Comparison of ENCODE assay signal across 12 cellular contexts in the genomic region with DNA sequence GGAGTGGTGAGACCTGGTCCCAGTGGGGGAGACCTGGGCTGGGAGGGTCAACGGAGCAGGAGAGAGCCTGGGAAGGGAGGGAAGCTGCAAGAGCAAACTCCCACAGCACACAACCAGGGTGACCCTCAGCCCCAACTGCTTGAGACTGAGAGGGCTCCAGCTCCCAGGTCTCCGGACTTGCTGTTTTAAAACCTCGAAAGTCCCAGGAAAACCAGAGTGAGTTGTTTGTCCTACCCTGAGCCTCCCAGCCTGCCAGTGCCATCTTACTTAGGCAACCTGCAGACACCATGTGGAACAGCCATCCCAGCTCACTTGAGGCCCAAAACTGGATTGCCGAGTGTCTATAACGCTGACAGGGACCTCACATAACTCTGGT. TPM values are rescaled to one million over a fixed set of nuclear protein-coding genes. Genes with fewer than 3 reads are reported as not detected.
DNase-seq lines count a peak whose midpoint lies in the region; ATAC-seq, FAIRE-seq and TF ChIP-seq lines count a peak whose summit lies in the region.
"Had no signal": no experiment of that assay in that cellular context is flagged by ENCODE, and none has a peak within 500 bp of the region (broad histone marks: within the 10 kb centered on the region; RNA-seq: fewer than 3 reads in every experiment).

No MANE protein-coding gene starts in this region.

- no peaks in the 10 kb centered on the region for H3K36me3 Mint-ChIP-seq in activated CD8-positive, alpha-beta memory T cell treated with anti-CD3 and anti-CD28 coated beads, Interleukin-2, amount 10 ng/mL, durations not matched to agents 7 days and 5 days
- H3K36me3 Mint-ChIP-seq in astrocyte (ENCODE audit: low read depth, unreplicated experiment) (no peaks in the 10 kb centered on the region), osteocyte (ENCODE audit: unreplicated experiment) (no peaks in the 10 kb centered on the region)

- ATAC-seq in activated CD8-positive, alpha-beta memory T cell treated with anti-CD3 and anti-CD28 coated beads, Interleukin-2, amount 10 ng/mL, durations not matched to agents 7 days and 5 days = peak; percentile 22
- ATAC-seq in GM19395 (IDR thresholded peaks at IDR 0.05; ENCODE audit: unreplicated experiment) = no peak

- no peak for FAIRE-seq in astrocyte (lab: Jason Lieb, UNC)

- no peaks in the 10 kb centered on the region for H3K9me3 Mint-ChIP-seq in activated CD8-positive, alpha-beta memory T cell treated with anti-CD3 and anti-CD28 coated beads, Interleukin-2, amount 10 ng/mL, durations not matched to agents 7 days and 5 days (ENCODE audit: low read depth)
- no peaks in the 10 kb centered on the region for H3K9me3 Mint-ChIP-seq in astrocyte (ENCODE audit: unreplicated experiment)
- H3K9me3 Mint-ChIP-seq in osteocyte (ENCODE audit: unreplicated experiment) = no peaks in the 10 kb centered on the region

- peak overlapping the region; percentile 69 for H3K4me2 ChIP-seq in astrocyte (ENCODE audit: low read length)

- peak overlapping the region; percentile 66 for H3K27ac ChIP-seq in astrocyte (ENCODE audit: low read depth, low read length)
- H3K27ac ChIP-seq: ascending aorta had no signal

- H3K27me3 Mint-ChIP-seq in activated CD8-positive, alpha-beta memory T cell treated with anti-CD3 and anti-CD28 coated beads, Interleukin-2, amount 10 ng/mL, durations not matched to agents 7 days and 5 days = peaks cover 28% of the 10 kb centered on the region
- H3K27me3 Mint-ChIP-seq in astrocyte (ENCODE audit: low read depth, unreplicated experiment) (peaks cover 41% of the 10 kb centered on the region), osteocyte (ENCODE audit: unreplicated experiment) (peaks cover 4% of the 10 kb centered on the region)

- DNase-seq in activated CD8-positive, alpha-beta memory T cell treated with anti-CD3 and anti-CD28 coated beads, Interleukin-2, amount 10 ng/mL, durations not matched to agents 7 days and 5 days = no peak
- DNase-seq in activated CD8-positive, alpha-beta memory T cell treated with anti-CD3 and anti-CD28 coated beads, Interleukin-2, amount 50 U/mL, for 4 hours = no peak
- peak; percentile 62 for DNase-seq in M059J (ENCODE audit: low read depth)
- DNase-seq in astrocyte (ENCODE audit: low read depth) = no peak
- DNase-seq in osteocyte (ENCODE audit: extremely low spot score, unreplicated experiment) = no peak
- DNase-seq in stimulated activated CD4-positive, alpha-beta T cell treated with anti-CD3 and anti-CD28 coated beads, Interleukin-15, amount 100 ng/mL, for 24 hours = no peak
- no peak for DNase-seq in SHP77 treated with DMSO at 0.1 percent for 48 hours (lab: John Stamatoyannopoulos, UW)
- DNase-seq: effector CD8-positive, alpha-beta T cell had no signal

- peak overlapping the region; percentile 44 for H3K9ac ChIP-seq in astrocyte (ENCODE audit: low read length)

- H3K4me1 Mint-ChIP-seq in activated CD8-positive, alpha-beta memory T cell treated with anti-CD3 and anti-CD28 coated beads, Interleukin-2, amount 10 ng/mL, durations not matched to agents 7 days and 5 days = peaks cover 5% of the 10 kb centered on the region
- H3K4me1 Mint-ChIP-seq in astrocyte (ENCODE audit: low read depth, unreplicated experiment) (peaks cover 18% of the 10 kb centered on the region), osteocyte (ENCODE audit: unreplicated experiment) (peaks cover 26% of the 10 kb centered on the region)

- no peaks in the 10 kb centered on the region for H3K36me3 ChIP-seq in astrocyte (ENCODE audit: insufficient read depth, low read length)
- H3K36me3 ChIP-seq: ascending aorta, MG63, uterus had no signal

- no peaks in the 10 kb centered on the region for H3K79me2 ChIP-seq in astrocyte (ENCODE audit: insufficient read depth, low read length)

- CTCF ChIA-PET in activated CD8-positive, alpha-beta memory T cell treated with anti-CD3 and anti-CD28 coated beads, Interleukin-2, amount 10 ng/mL, durations not matched to agents 7 days and 5 days (lab: Charles Lee) = interaction anchor here (0.7 to 2.2 kb wide), 4 partner anchors 17 to 104 kb away, joined by 3 to 8 read pairs (median 4); no protein-coding TSS in a partner anchor

- H3K27me3 ChIP-seq in astrocyte (ENCODE audit: insufficient read depth, low read length) = peaks cover 8% of the 10 kb centered on the region
- H3K27me3 ChIP-seq: uterus had no signal

- TF ChIP-seq CTCF in astrocyte (IDR thresholded peaks at IDR 0.05; ENCODE audit: insufficient read depth, low read depth, low read length) = no peak
- TF ChIP-seq CTCF in osteocyte (IDR thresholded peaks at IDR 0.05) = no peak

- no peaks in the 10 kb centered on the region for H4K20me1 ChIP-seq in astrocyte (ENCODE audit: insufficient read depth, low read length)

- peak overlapping the region; percentile 53 for H2AFZ ChIP-seq in astrocyte (ENCODE audit: low read depth, low read length)

- H3K9me3 ChIP-seq in astrocyte (ENCODE audit: insufficient read depth, low read depth, low read length) = no peaks in the 10 kb centered on the region
- H3K9me3 ChIP-seq: ascending aorta, MG63, uterus had no signal

- peaks cover 23% of the 10 kb centered on the region for H3K4me1 ChIP-seq in astrocyte (ENCODE audit: insufficient read depth, low read length)
- H3K4me1 ChIP-seq: uterus had no signal

- H3K4me3 ChIP-seq in astrocyte (ENCODE audit: insufficient read depth, low read depth, low read length) = no peak overlapping the region
- H3K4me3 ChIP-seq: ascending aorta, MG63, uterus had no signal

- H3K4me3 Mint-ChIP-seq in activated CD8-positive, alpha-beta memory T cell treated with anti-CD3 and anti-CD28 coated beads, Interleukin-2, amount 10 ng/mL, durations not matched to agents 7 days and 5 days = no peak overlapping the region
- H3K4me3 Mint-ChIP-seq in astrocyte (ENCODE audit: unreplicated experiment) (no peak overlapping the region), osteocyte (ENCODE audit: unreplicated experiment) (no peak overlapping the region)

- H3K27ac Mint-ChIP-seq in activated CD8-positive, alpha-beta memory T cell treated with anti-CD3 and anti-CD28 coated beads, Interleukin-2, amount 10 ng/mL, durations not matched to agents 7 days and 5 days = peak overlapping the region; percentile 75
- peak overlapping the region; percentile 81 for H3K27ac Mint-ChIP-seq in astrocyte (ENCODE audit: unreplicated experiment)
- peak overlapping the region; percentile 82 for H3K27ac Mint-ChIP-seq in osteocyte (ENCODE audit: unreplicated experiment)

RNA-seq across cellular contexts. Expression of gene NTSR1, which starts 4.8 kb away (rescaled TPM):
- total RNA-seq in activated CD8-positive, alpha-beta memory T cell treated with anti-CD3 and anti-CD28 coated beads, Interleukin-2, amount 10 ng/mL, durations not matched to agents 7 days and 5 days = not detected
- 0.07 and 0.54 TPM in 2 replicates for total RNA-seq in M059J (2014; rRNA removed; shearing (Covaris generic))
- 0.10 and 0.16 TPM in 2 replicates for total RNA-seq in astrocyte
- 0.11 and 0.16 TPM in 2 replicates for total RNA-seq in osteocyte
- total RNA-seq: ascending aorta, uterus had no signal
